ENCODE assay signal across 23 cellular contexts in genomic region chr12:73413974-73414373, GRCh38.
"Had no signal": no experiment of that assay in that cellular context is flagged by ENCODE, and none has a peak within 500 bp of the region (broad histone marks: within the 10 kb centered on the region; RNA-seq: fewer than 3 reads in every experiment).

No MANE protein-coding gene starts in this region.

- DNase-seq: colonic mucosa; cortex of kidney; effector CD8-positive, alpha-beta T cell; effector memory CD8-positive, alpha-beta T cell; foreskin keratinocyte; gastrocnemius medialis; glutamatergic neuron; head of caudate nucleus; heart right ventricle; hippocampal formation; left cardiac atrium; left lung; left ventricle myocardium superior; lower lobe of right lung; mesenchymal stem cell; mucosa of descending colon; naive B cell had no signal

- H3K4me3 Mint-ChIP-seq: dendritic cell treated with granulocyte-macrophage colony-stimulating factor and Interleukin-4, amounts not matched to agents 40 ng/mL and 50 ng/mL, for 4 days; effector memory CD8-positive, alpha-beta T cell; mesothelial cell of epicardium; naive B cell had no signal

- FAIRE-seq: endothelial cell of umbilical vein, islet of Langerhans, keratinocyte had no signal

- H3K27ac ChIP-seq: colonic mucosa, esophagus muscularis mucosa, foreskin keratinocyte, gastrocnemius medialis, heart right ventricle, left lung, lower lobe of right lung had no signal

- H3K36me3 Mint-ChIP-seq: naive B cell had no signal

- H3K4me3 ChIP-seq: colonic mucosa, esophagus muscularis mucosa, gastrocnemius medialis, heart right ventricle, left lung, lower lobe of right lung, mucosa of descending colon had no signal

- ATAC-seq: effector memory CD8-positive, alpha-beta T cell; foreskin keratinocyte; gastrocnemius medialis; heart right ventricle; left cardiac atrium; left lung; left ventricle myocardium superior; lower lobe of right lung; mucosa of descending colon had no signal

- H3K4me1 Mint-ChIP-seq: mesothelial cell of epicardium, naive B cell had no signal

- H3K36me3 ChIP-seq: colonic mucosa, esophagus muscularis mucosa, gastrocnemius medialis, heart right ventricle, left lung, lower lobe of right lung had no signal

- H3K27me3 ChIP-seq: colonic mucosa, esophagus muscularis mucosa, foreskin keratinocyte, gastrocnemius medialis, heart right ventricle, left lung had no signal

- H3K27me3 Mint-ChIP-seq: dendritic cell treated with granulocyte-macrophage colony-stimulating factor and Interleukin-4, amounts not matched to agents 40 ng/mL and 50 ng/mL, for 4 days; effector memory CD8-positive, alpha-beta T cell; naive B cell had no signal

- H3K27ac Mint-ChIP-seq: dendritic cell treated with granulocyte-macrophage colony-stimulating factor and Interleukin-4, amounts not matched to agents 40 ng/mL and 50 ng/mL, for 4 days; effector memory CD8-positive, alpha-beta T cell; mesothelial cell of epicardium; naive B cell had no signal

- H3K9me3 ChIP-seq: colonic mucosa, gastrocnemius medialis, lower lobe of right lung had no signal

- H3K4me1 ChIP-seq: colonic mucosa, esophagus muscularis mucosa, foreskin keratinocyte, gastrocnemius medialis, heart right ventricle, left lung, lower lobe of right lung had no signal
